Comparison of ENCODE assay signal across 1 cellular context in genomic region chr3:194246709-194247349, GRCh38.
TF ChIP-seq lines count a peak whose summit lies in the region.

No MANE protein-coding gene starts in this region.

TF ChIP-seq in HCT116, 20 proteins besides CTCF, POLR2A, EP300 and RAD21 (continued from another document):
- TF ChIP-seq REST (IDR thresholded peaks at IDR 0.05; ENCODE audit: low read depth) = no peak
- no peak for TF ChIP-seq SRF (IDR thresholded peaks at IDR 0.05; ENCODE audit: low read depth)
- no peak for TF ChIP-seq EGR1 (IDR thresholded peaks at IDR 0.05; ENCODE audit: low read depth)
- no peak for TF ChIP-seq YY1 (IDR thresholded peaks at IDR 0.05; ENCODE audit: extremely low read depth, insufficient replicate concordance, low read depth, low read length)
